Comparison of ENCODE assay signal across 8 cellular contexts in genomic region chr17:7329360-7330098, GRCh38. TPM values are rescaled to one million over a fixed set of nuclear protein-coding genes. Genes with fewer than 3 reads are reported as not detected.
DNase-seq lines count a peak whose midpoint lies in the region; TF ChIP-seq lines count a peak whose summit lies in the region.

No MANE protein-coding gene starts in this region.

- peaks cover 15% of the 10 kb centered on the region for H3K4me1 Mint-ChIP-seq in HFFc6 (ENCODE audit: low read depth)
- peaks cover 43% of the 10 kb centered on the region for H3K4me1 Mint-ChIP-seq in activated naive CD4-positive, alpha-beta T cell treated with anti-CD3 and anti-CD28 coated beads, Interleukin-2, amount 50 U/mL, for 24 hours

- H3K9ac ChIP-seq in SK-N-MC (ENCODE audit: insufficient read length): peak overlapping the region; percentile 82

- H3K9me3 ChIP-seq in SK-N-MC (ENCODE audit: low read depth, low read length): no peaks in the 10 kb centered on the region

- peaks cover 3% of the 10 kb centered on the region for H3K27me3 Mint-ChIP-seq in HFFc6 (ENCODE audit: insufficient read depth)
- no peaks in the 10 kb centered on the region for H3K27me3 Mint-ChIP-seq in activated naive CD4-positive, alpha-beta T cell treated with anti-CD3 and anti-CD28 coated beads, Interleukin-2, amount 50 U/mL, for 24 hours

- H3K27ac Mint-ChIP-seq in HFFc6: peak overlapping the region; percentile 97
- peak overlapping the region; percentile 99 for H3K27ac Mint-ChIP-seq in activated naive CD4-positive, alpha-beta T cell treated with anti-CD3 and anti-CD28 coated beads, Interleukin-2, amount 50 U/mL, for 24 hours

- peak overlapping the region; percentile 87 for H3K4me3 ChIP-seq in SK-N-MC

- peak; percentile 58 for TF ChIP-seq CTCF in HFFc6 (IDR thresholded peaks at IDR 0.05)

- H3K36me3 ChIP-seq in SK-N-MC (ENCODE audit: insufficient read depth, low read length): peaks cover 7% of the 10 kb centered on the region; the same call in 1 of the 2 replicates

- H3K36me3 Mint-ChIP-seq in HFFc6 (ENCODE audit: low read depth): no peaks in the 10 kb centered on the region
- H3K36me3 Mint-ChIP-seq in activated naive CD4-positive, alpha-beta T cell treated with anti-CD3 and anti-CD28 coated beads, Interleukin-2, amount 50 U/mL, for 24 hours: no peaks in the 10 kb centered on the region

- peak overlapping the region; percentile 100 for H3K4me3 Mint-ChIP-seq in HFFc6
- H3K4me3 Mint-ChIP-seq in activated naive CD4-positive, alpha-beta T cell treated with anti-CD3 and anti-CD28 coated beads, Interleukin-2, amount 50 U/mL, for 24 hours: peak overlapping the region; percentile 90

- H3K27ac ChIP-seq in SK-N-MC: peak overlapping the region; percentile 90

- H3K9me3 Mint-ChIP-seq in HFFc6: no peaks in the 10 kb centered on the region
- H3K9me3 Mint-ChIP-seq in activated naive CD4-positive, alpha-beta T cell treated with anti-CD3 and anti-CD28 coated beads, Interleukin-2, amount 50 U/mL, for 24 hours: no peaks in the 10 kb centered on the region

- DNase-seq in GM04504 (ENCODE audit: low read depth): peak; percentile 97
- DNase-seq in HFFc6: peak; percentile 99
- peak; percentile 100 for DNase-seq in NCI-H1048 (lab: John Stamatoyannopoulos, UW)
- peak; percentile 89 for DNase-seq in SK-N-MC (ENCODE audit: low read depth, low spot score)
- peak; percentile 97 for DNase-seq in germinal center (ENCODE audit: low spot score)
- DNase-seq in non-pigmented ciliary epithelial cell (ENCODE audit: low read depth): peak; percentile 91
- peak; percentile 99 for DNase-seq in superior temporal gyrus (ENCODE audit: extremely low spot score)

RNA-seq across cellular contexts. Expression of gene NEURL4, which starts 0.4 kb away (rescaled TPM):
- total RNA-seq in HFFc6 (2021; fragmentation: NEBNext Ultra II Directional; extraction: Animal tissue kit (Norgen Biotek cat#: 25700)): 10 to 100 TPM; 18.7 to 24.6 (median 20.4) TPM

RNA-seq across cellular contexts. Expression of gene ACAP1, which starts 6.8 kb away (rescaled TPM):
- total RNA-seq in HFFc6 (2021; fragmentation: NEBNext Ultra II Directional; extraction: Animal tissue kit (Norgen Biotek cat#: 25700)): 1 to 10 TPM; 3.2 to 6.4 (median 4.9) TPM

RNA-seq across cellular contexts. Expression of gene GPS2, which starts 14.4 kb away (rescaled TPM):
- 10 to 100 TPM; 34.7 to 45.2 (median 40.7) TPM for total RNA-seq in HFFc6 (2021; fragmentation: NEBNext Ultra II Directional; extraction: Animal tissue kit (Norgen Biotek cat#: 25700))

RNA-seq across cellular contexts. Expression of gene EIF5A, which starts 22.1 kb away (rescaled TPM):
- 1,000 to 10,000 TPM; 1,011 to 1,116 (median 1,072) TPM for total RNA-seq in HFFc6 (2021; fragmentation: NEBNext Ultra II Directional; extraction: Animal tissue kit (Norgen Biotek cat#: 25700))

RNA-seq across cellular contexts. Expression of gene KCTD11, which starts 22.4 kb away (rescaled TPM):
- 10 to 100 TPM; 11.2 to 14.5 (median 12.6) TPM for total RNA-seq in HFFc6 (2021; fragmentation: NEBNext Ultra II Directional; extraction: Animal tissue kit (Norgen Biotek cat#: 25700))

Comparison
In these comparisons a context has a peak if more than half of its experiments do, and no peak if none do; other contexts are left out.
1. Peak in every context shown above with its lines: DNase-seq, H3K4me3 ChIP-seq and H3K27ac ChIP-seq.